Comparison of ENCODE assay signal across 21 cellular contexts in genomic region chr3:134791992-134792391, GRCh38.
"Had no signal": no experiment of that assay in that cellular context is flagged by ENCODE, and none has a peak within 500 bp of the region (broad histone marks: within the 10 kb centered on the region; RNA-seq: fewer than 3 reads in every experiment).

No MANE protein-coding gene starts in this region.

- H3K4me3 ChIP-seq: colonic mucosa, esophagus squamous epithelium, gastrocnemius medialis, heart right ventricle, left lung, lower lobe of right lung, mucosa of descending colon had no signal

- H3K27ac Mint-ChIP-seq: dendritic cell treated with granulocyte-macrophage colony-stimulating factor and Interleukin-4, amounts not matched to agents 40 ng/mL and 50 ng/mL, for 4 days; mesothelial cell of epicardium; naive B cell had no signal

- ATAC-seq: gastrocnemius medialis, heart right ventricle, left cardiac atrium, left lung, left ventricle myocardium superior, lower lobe of right lung, mucosa of descending colon had no signal

- DNase-seq: colonic mucosa; cortex of kidney; effector CD4-positive, alpha-beta T cell; effector memory CD4-positive, alpha-beta T cell; esophagus squamous epithelium; foreskin fibroblast; foreskin melanocyte; gastrocnemius medialis; glutamatergic neuron; head of caudate nucleus; heart right ventricle; hippocampal formation; left cardiac atrium; left lung; left ventricle myocardium superior; lower lobe of right lung; mesenchymal stem cell; mucosa of descending colon; naive B cell had no signal

- H3K36me3 ChIP-seq: colonic mucosa, esophagus squamous epithelium, gastrocnemius medialis, heart right ventricle, left lung, lower lobe of right lung had no signal

- H3K36me3 Mint-ChIP-seq: mesothelial cell of epicardium, naive B cell had no signal

- H3K4me3 Mint-ChIP-seq: dendritic cell treated with granulocyte-macrophage colony-stimulating factor and Interleukin-4, amounts not matched to agents 40 ng/mL and 50 ng/mL, for 4 days; mesothelial cell of epicardium had no signal

- H3K9me3 Mint-ChIP-seq: dendritic cell treated with granulocyte-macrophage colony-stimulating factor and Interleukin-4, amounts not matched to agents 40 ng/mL and 50 ng/mL, for 4 days; mesothelial cell of epicardium had no signal

- H3K9me3 ChIP-seq: colonic mucosa, esophagus squamous epithelium, gastrocnemius medialis, heart right ventricle, left lung, lower lobe of right lung, mucosa of descending colon had no signal

- H3K27ac ChIP-seq: colonic mucosa, esophagus squamous epithelium, gastrocnemius medialis, heart right ventricle, left lung, lower lobe of right lung had no signal

- H3K27me3 ChIP-seq: gastrocnemius medialis had no signal

- H3K4me1 ChIP-seq: colonic mucosa had no signal
